Comparison of ENCODE assay signal across 8 cellular contexts in the genomic region with DNA sequence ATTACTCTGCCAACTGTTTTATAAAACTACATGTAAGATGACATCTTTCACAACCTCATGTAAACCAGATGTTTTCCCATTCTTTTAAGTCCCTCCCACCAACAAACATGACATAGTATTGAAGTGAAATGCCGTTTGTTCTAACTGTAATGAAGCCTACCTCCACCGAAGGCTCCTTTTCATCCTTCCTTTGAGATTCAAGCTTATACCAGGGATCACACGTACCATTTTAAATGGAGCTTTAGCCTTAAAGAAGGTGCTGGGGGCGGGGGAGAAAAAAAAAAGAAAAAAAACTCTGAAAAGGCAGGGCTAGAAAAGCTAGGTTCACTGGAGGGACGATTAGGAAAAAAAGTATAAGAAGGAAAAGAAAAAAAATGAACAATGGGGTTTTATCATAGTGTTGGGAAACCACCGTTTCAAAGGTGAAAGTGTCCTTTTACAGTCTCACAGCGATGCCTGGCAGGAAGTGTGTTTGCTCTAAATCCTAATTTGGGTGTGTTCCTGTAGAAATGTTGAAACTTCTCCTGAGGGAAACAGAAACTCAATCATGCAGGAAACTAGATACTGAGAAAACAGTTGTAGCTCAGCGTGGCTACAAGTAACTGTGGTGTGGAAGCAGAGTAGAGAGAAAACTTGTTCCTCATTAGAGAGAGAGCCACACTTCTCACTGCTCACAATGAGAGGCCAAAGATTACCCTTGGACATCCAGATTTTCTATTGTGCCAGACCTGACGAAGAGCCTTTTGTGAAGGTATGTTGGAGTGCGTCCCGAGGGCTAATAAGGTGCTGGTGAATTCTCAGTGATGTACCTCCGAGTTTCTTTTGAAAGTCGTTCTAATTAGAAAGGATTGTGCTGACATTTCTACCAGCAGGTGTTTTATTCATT. TPM values are rescaled to one million over a fixed set of nuclear protein-coding genes. Genes with fewer than 3 reads are reported as not detected.
DNase-seq lines count a peak whose midpoint lies in the region; ATAC-seq and TF ChIP-seq lines count a peak whose summit lies in the region.

No MANE protein-coding gene starts in this region.

- no peak for TF ChIP-seq CTCF in NB4 (IDR thresholded peaks at IDR 0.05; ENCODE audit: low read depth, low read length)
- TF ChIP-seq CTCF in WERI-Rb-1 (IDR thresholded peaks at IDR 0.05; ENCODE audit: low read depth, low read length), result no peak

- no peaks in the 10 kb centered on the region for H3K27me3 ChIP-seq in WERI-Rb-1 (ENCODE audit: insufficient read depth, low read depth, severe bottlenecking)

- no peaks in the 10 kb centered on the region for H3K36me3 ChIP-seq in WERI-Rb-1

- H3K27ac ChIP-seq in WERI-Rb-1, result no peak overlapping the region

- no peaks in the 10 kb centered on the region for H3K9me3 ChIP-seq in WERI-Rb-1 (ENCODE audit: severe bottlenecking)

- ATAC-seq in HG02623 (IDR thresholded peaks at IDR 0.05; ENCODE audit: unreplicated experiment) (peak; percentile 98), esophagus mucosa (peak; percentile 89)

- TF ChIP-seq POLR2A in NB4 (IDR thresholded peaks at IDR 0.05; ENCODE audit: extremely low read depth, insufficient read length), result peak; percentile 36

- DNase-seq in activated CD8-positive, alpha-beta memory T cell treated with anti-CD3 and anti-CD28 coated beads for 24 hours, result peak; percentile 66
- no peak for DNase-seq in activated CD8-positive, alpha-beta memory T cell treated with anti-CD3 and anti-CD28 coated beads, Interleukin-2, amount 50 U/mL, for 48 hours
- DNase-seq in NB4 (ENCODE audit: low read depth), result peak; percentile 90
- DNase-seq in activated CD4-positive, alpha-beta T cell treated with anti-CD3 and anti-CD28 coated beads, Interleukin-2, amount 50 U/mL, for 1 hour, result peak; percentile 18
- DNase-seq in non-pigmented ciliary epithelial cell (ENCODE audit: low read depth), result peak; percentile 60
- no peak for DNase-seq in WERI-Rb-1

- H3K4me3 ChIP-seq in NB4 (ENCODE audit: low read depth, low read length), result peak overlapping the region; percentile 76
- no peak overlapping the region for H3K4me3 ChIP-seq in WERI-Rb-1 (ENCODE audit: low read depth, low read length)

RNA-seq across cellular contexts. Expression of gene HINT3, which starts 37.6 kb away (rescaled TPM):
- 11.3 TPM for total RNA-seq in esophagus mucosa

Comparison
In these comparisons a context has a peak if more than half of its experiments do, and no peak if none do; other contexts are left out.
1. DNase-seq: peak in activated CD8-positive, alpha-beta memory T cell treated with anti-CD3 and anti-CD28 coated beads for 24 hours (single experiment), NB4 (single experiment), activated CD4-positive, alpha-beta T cell treated with anti-CD3 and anti-CD28 coated beads, Interleukin-2, amount 50 U/mL, for 1 hour (single experiment) and non-pigmented ciliary epithelial cell (single experiment); none in activated CD8-positive, alpha-beta memory T cell treated with anti-CD3 and anti-CD28 coated beads, Interleukin-2, amount 50 U/mL, for 48 hours (single experiment) and WERI-Rb-1 (single experiment).